ENCODE assay signal across 9 cellular contexts in the genomic region with DNA sequence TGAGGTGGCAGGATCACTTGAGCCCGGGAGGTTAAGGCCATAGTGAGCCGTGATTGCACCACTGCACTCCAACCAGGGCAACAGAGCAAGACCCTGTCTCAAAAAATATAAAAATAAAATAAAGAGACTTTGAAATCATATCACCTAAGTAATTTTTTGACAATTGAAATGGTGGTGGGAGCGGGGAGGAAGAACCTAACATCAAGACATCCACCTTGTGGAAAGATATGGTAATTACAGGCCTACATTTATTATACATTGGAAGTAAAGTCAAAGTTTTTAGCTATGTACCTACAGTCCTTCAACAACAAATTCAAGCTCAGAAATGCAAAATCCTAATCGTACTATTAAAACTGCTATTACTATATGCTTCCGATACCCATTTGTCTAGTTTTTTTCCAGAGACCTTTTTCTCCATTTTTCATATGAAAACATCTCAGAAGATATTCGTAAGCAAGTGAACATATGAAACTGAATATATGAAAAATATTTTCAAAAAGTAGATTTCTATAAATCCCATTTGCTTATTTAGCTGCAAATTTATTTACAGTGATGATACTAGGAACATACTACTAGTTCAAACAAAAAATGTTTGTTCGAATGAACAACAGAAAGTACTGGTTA.
DNase-seq lines count a peak whose midpoint lies in the region; ATAC-seq and TF ChIP-seq lines count a peak whose summit lies in the region.
"Had no signal": no experiment of that assay in that cellular context is flagged by ENCODE, and none has a peak within 500 bp of the region (broad histone marks: within the 10 kb centered on the region; RNA-seq: fewer than 3 reads in every experiment).

No MANE protein-coding gene starts in this region.

- no peak overlapping the region for H3K4me3 Mint-ChIP-seq in nephron
- no peak overlapping the region for H3K4me3 Mint-ChIP-seq in T-helper 2 cell treated with Interferon-gamma antibody and Interleukin-4, amounts not matched to agents 5 μg/mL and 100 μg/mL, for 36 hours
- H3K4me3 Mint-ChIP-seq: central memory CD8-positive, alpha-beta T cell had no signal

- peaks cover 4% of the 10 kb centered on the region for H3K36me3 Mint-ChIP-seq in nephron (ENCODE audit: low read depth)
- no peaks in the 10 kb centered on the region for H3K36me3 Mint-ChIP-seq in T-helper 2 cell treated with Interferon-gamma antibody and Interleukin-4, amounts not matched to agents 5 μg/mL and 100 μg/mL, for 36 hours (ENCODE audit: low read depth)

- no peaks in the 10 kb centered on the region for H3K4me1 Mint-ChIP-seq in nephron
- no peaks in the 10 kb centered on the region for H3K4me1 Mint-ChIP-seq in T-helper 2 cell treated with Interferon-gamma antibody and Interleukin-4, amounts not matched to agents 5 μg/mL and 100 μg/mL, for 36 hours (ENCODE audit: low read depth)
- H3K4me1 Mint-ChIP-seq: central memory CD8-positive, alpha-beta T cell had no signal

- TF ChIP-seq CTCF in choroid plexus epithelial cell (conservative IDR thresholded peaks at IDR 0.05; ENCODE audit: low read depth, low read length) (peak; percentile 62), nephron (IDR thresholded peaks at IDR 0.05; ENCODE audit: unreplicated experiment in 3 of 3) (peak; percentile 72 to 83 (median 80))

- H3K27me3 Mint-ChIP-seq in nephron (ENCODE audit: low read depth): peaks cover 9% of the 10 kb centered on the region
- peaks cover 4% of the 10 kb centered on the region for H3K27me3 Mint-ChIP-seq in T-helper 2 cell treated with Interferon-gamma antibody and Interleukin-4, amounts not matched to agents 5 μg/mL and 100 μg/mL, for 36 hours (ENCODE audit: low read depth)
- H3K27me3 Mint-ChIP-seq: central memory CD8-positive, alpha-beta T cell had no signal

- H3K4me3 ChIP-seq in choroid plexus epithelial cell (ENCODE audit: low read depth, low read length): no peak overlapping the region

- ATAC-seq in GM19351 (IDR thresholded peaks at IDR 0.05; ENCODE audit: unreplicated experiment) (peak; percentile 69), HG03135 (IDR thresholded peaks at IDR 0.05; ENCODE audit: unreplicated experiment) (no peak), HG03565 (IDR thresholded peaks at IDR 0.05; ENCODE audit: unreplicated experiment) (no peak)

- peak; percentile 29 for DNase-seq in AG08395 (ENCODE audit: low spot score)
- DNase-seq in NCI-H446 treated with DMSO at 0.1 percent for 48 hours (lab: John Stamatoyannopoulos, UW): peak; percentile 21
- peak; percentile 69 for DNase-seq in choroid plexus epithelial cell (ENCODE audit: low read depth)
- DNase-seq in T-helper 2 cell treated with Interferon-gamma antibody and Interleukin-4, amounts not matched to agents 5 μg/mL and 100 μg/mL, for 36 hours (ENCODE audit: low spot score): no peak

- peaks cover 2% of the 10 kb centered on the region for H3K9me3 Mint-ChIP-seq in nephron
- H3K9me3 Mint-ChIP-seq in T-helper 2 cell treated with Interferon-gamma antibody and Interleukin-4, amounts not matched to agents 5 μg/mL and 100 μg/mL, for 36 hours: no peaks in the 10 kb centered on the region
- H3K9me3 Mint-ChIP-seq: central memory CD8-positive, alpha-beta T cell had no signal

- H3K27ac Mint-ChIP-seq in nephron: no peak overlapping the region
- H3K27ac Mint-ChIP-seq in T-helper 2 cell treated with Interferon-gamma antibody and Interleukin-4, amounts not matched to agents 5 μg/mL and 100 μg/mL, for 36 hours: no peak overlapping the region
